Comparison of ENCODE assay signal across 28 cellular contexts in the genomic region with DNA sequence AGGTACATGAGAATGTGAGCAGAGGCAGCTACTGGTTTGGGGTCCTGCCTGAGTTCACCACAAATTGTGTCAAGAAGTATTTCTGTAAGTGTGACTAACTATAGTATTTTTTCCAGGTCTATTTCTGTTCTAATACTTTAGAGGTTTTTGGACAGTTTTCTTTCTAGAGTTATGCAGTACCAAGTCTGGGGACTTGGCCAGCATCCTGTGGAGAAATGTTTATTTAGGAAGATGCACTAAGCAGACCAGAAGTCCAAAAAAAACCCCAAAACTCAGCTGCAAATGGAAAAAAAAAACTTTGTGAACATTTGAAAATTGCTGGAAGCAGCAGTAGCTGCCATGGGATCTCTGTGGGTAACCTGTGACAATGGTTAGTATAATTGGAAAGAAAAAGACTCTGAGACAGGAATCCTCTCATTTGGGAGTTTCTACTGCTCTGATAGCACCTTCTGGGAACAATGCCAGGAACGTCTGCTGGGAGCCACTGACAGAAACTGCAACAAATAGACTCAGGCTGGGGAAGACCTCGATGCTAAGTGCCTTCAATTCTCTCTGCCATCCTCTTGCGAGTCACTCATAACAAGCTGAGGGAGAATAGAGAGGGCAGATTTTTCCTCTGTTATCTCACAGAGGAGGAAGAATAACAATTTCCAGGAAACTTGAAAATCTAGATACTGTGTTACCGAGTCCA. TPM values are rescaled to one million over a fixed set of nuclear protein-coding genes. Genes with fewer than 3 reads are reported as not detected.
A peak's percentile ranks its signal among the peaks of the same experiment; 100 is the strongest.
DNase-seq lines count a peak whose midpoint lies in the region; ATAC-seq lines count a peak whose summit lies in the region.
"Had no signal": no experiment of that assay in that cellular context is flagged by ENCODE, and none has a peak within 500 bp of the region (broad histone marks: within the 10 kb centered on the region; RNA-seq: fewer than 3 reads in every experiment).

No MANE protein-coding gene starts in this region.

- DNase-seq in right cardiac atrium (peak; percentile 14 to 37 (median 16)), left ventricle myocardium superior (no peak), RPMI7951 (ENCODE audit: low read depth) (peak; percentile 6), glomerular visceral epithelial cell (ENCODE audit: extremely low spot score) (peak; percentile 3), aorta (peak in 1 of 2 donors; percentile 49), HPDE6-E6E7 (ENCODE audit: extremely low spot score) (no peak), SHP77 treated with DMSO at 0.1 percent for 48 hours (lab: John Stamatoyannopoulos, UW) (no peak), left lobe of liver (ENCODE audit: low spot score) (no peak)
- DNase-seq: activated CD4-positive, alpha-beta T cell treated with anti-CD3 and anti-CD28 coated beads, Interleukin-2, amount 50 U/mL, for 4 hours; GDM1; HCEC 1CT; left lung; NCI-H1930; NCI-H446 treated with DMSO at 0.1 percent for 48 hours; RPMI8226; stimulated activated CD4-positive, alpha-beta T cell treated with anti-CD3 and anti-CD28 coated beads, Interleukin-1b, Interleukin-23, amount 100 ng/mL, for 48 hours had no signal

- no peaks in the 10 kb centered on the region for H3K27me3 ChIP-seq in right cardiac atrium (ENCODE audit: control insufficient read depth, insufficient read depth)
- no peaks in the 10 kb centered on the region for H3K27me3 ChIP-seq in aorta (ENCODE audit: control insufficient read depth in 1 of 2, insufficient read depth in 2 of 2, low read length in 1 of 2)
- H3K27me3 ChIP-seq: left lung had no signal

- WGBS in right cardiac atrium = 9% methylated on average over 4 of the region's 4 CpGs
- 4% methylated on average over 4 of the region's 4 CpGs for WGBS in aorta, 2 donors

- H3K4me1 ChIP-seq in right cardiac atrium (ENCODE audit: control insufficient read depth, insufficient read depth, low read length) (no peaks in the 10 kb centered on the region), aorta (ENCODE audit: control insufficient read depth in 1 of 2, insufficient read depth in 2 of 2, low read length in 2 of 2) (peaks cover 0 to 4% of the 10 kb centered on the region in 2 donors)
- H3K4me1 ChIP-seq: left lung had no signal

- H3K27ac ChIP-seq in right cardiac atrium (ENCODE audit: low read length) = no peak overlapping the region
- H3K27ac ChIP-seq in aorta (ENCODE audit: low read depth in 1 of 2, low read length in 2 of 2) = no peak overlapping the region
- H3K27ac ChIP-seq: heart left ventricle, KMS-11, left lung had no signal

- intact Hi-C loops in right cardiac atrium (cut with DNase I) = no loop called here
- intact Hi-C loops in left ventricle myocardium superior (cut with micrococcal nuclease) = no loop called here
- intact Hi-C loops in aorta (cut with DNase I) = loop anchor here in 1 of 2 donors (10.0 kb wide), 1 partner anchor 325 kb away; a partner anchor contains a TSS

- H3K9me3 ChIP-seq in right cardiac atrium (ENCODE audit: control insufficient read depth, low read length) (no peaks in the 10 kb centered on the region), aorta (ENCODE audit: control insufficient read depth, low read length) (no peaks in the 10 kb centered on the region)
- H3K9me3 ChIP-seq: heart left ventricle, left lung had no signal

- H3K4me3 ChIP-seq in right cardiac atrium (ENCODE audit: low read length) = no peak overlapping the region
- H3K4me3 ChIP-seq in aorta (ENCODE audit: low read length in 2 of 2) = no peak overlapping the region
- H3K4me3 ChIP-seq: heart left ventricle, left lung had no signal

- no peaks in the 10 kb centered on the region for H3K36me3 ChIP-seq in aorta (ENCODE audit: control insufficient read depth in 1 of 2, insufficient read depth in 2 of 2, low read length in 1 of 2)
- H3K36me3 ChIP-seq: heart left ventricle, left lung had no signal

- peak in 1 of 2 donors; percentile 67 for ATAC-seq in right cardiac atrium
- ATAC-seq in left ventricle myocardium superior = no peak
- ATAC-seq in aorta (ENCODE audit: low FRiP score) = peak; percentile 77
- ATAC-seq in left lobe of liver = no peak
- ATAC-seq: heart left ventricle; left lung; SK-N-SH treated with all-trans-retinoic acid at 6 μM for 48 hours; stimulated activated effector memory CD8-positive, alpha-beta T cell treated with anti-CD3 and anti-CD28 coated beads, Interleukin-12 subunit alpha, Interleukin-12 subunit beta, amount 100 ng/mL, for 72 hours; WTC11 had no signal

RNA-seq across cellular contexts. Expression of a gene that starts 37.6 kb away (rescaled TPM):
- total RNA-seq in right cardiac atrium = not detected
- polyA plus RNA-seq in right cardiac atrium = not detected
- not detected for total RNA-seq in left ventricle myocardium superior
- total RNA-seq in RPMI7951 (2014; rRNA removed; shearing (Covaris generic)) = not detected in 2 replicates
- total RNA-seq in aorta = not detected
- polyA plus RNA-seq in aorta = not detected
- not detected for total RNA-seq in left lobe of liver
- total RNA-seq: heart left ventricle, HT1080, left lung, mononuclear cell, progenitor cell of endocrine pancreas, skeletal muscle tissue, temporal lobe, WTC11 had no signal
- polyA plus RNA-seq: AG04450, CD14-positive monocyte, heart left ventricle had no signal

RNA-seq across cellular contexts. Expression of a gene that starts 44.6 kb away (rescaled TPM):
- total RNA-seq in right cardiac atrium = not detected
- not detected for polyA plus RNA-seq in right cardiac atrium
- total RNA-seq in left ventricle myocardium superior = not detected
- not detected in 2 replicates for total RNA-seq in RPMI7951 (2014; rRNA removed; shearing (Covaris generic))
- not detected for total RNA-seq in aorta
- under 1 TPM in 1 of 2 donors, not detected in 1; 0.50 TPM for polyA plus RNA-seq in aorta
- total RNA-seq in left lobe of liver = not detected
- total RNA-seq: heart left ventricle, HT1080, left lung, mononuclear cell, progenitor cell of endocrine pancreas, skeletal muscle tissue, temporal lobe, WTC11 had no signal
- polyA plus RNA-seq: AG04450, CD14-positive monocyte, heart left ventricle had no signal

RNA-seq across cellular contexts. Expression of a gene that starts 48.0 kb away (rescaled TPM):
- not detected for total RNA-seq in right cardiac atrium
- polyA plus RNA-seq in right cardiac atrium = not detected
- total RNA-seq in left ventricle myocardium superior = not detected
- total RNA-seq in RPMI7951 (2014; rRNA removed; shearing (Covaris generic)) = not detected in 2 replicates
- under 1 TPM in 1 of 2 donors, not detected in 1; 0.09 TPM for total RNA-seq in aorta
- not detected for polyA plus RNA-seq in aorta
- not detected for total RNA-seq in left lobe of liver
- total RNA-seq: heart left ventricle, HT1080, left lung, mononuclear cell, skeletal muscle tissue, temporal lobe, WTC11 had no signal
- polyA plus RNA-seq: AG04450, CD14-positive monocyte, heart left ventricle had no signal

Comparison
In these comparisons a context has a peak if more than half of its experiments do, and no peak if none do; other contexts are left out.
1. DNase-seq: peak in right cardiac atrium (3 of 3), RPMI7951 (single experiment) and glomerular visceral epithelial cell (single experiment); none in left ventricle myocardium superior (single experiment), HPDE6-E6E7 (single experiment), SHP77 treated with DMSO at 0.1 percent for 48 hours (single experiment) and left lobe of liver (single experiment).